8 cellular contexts compared by ENCODE assay signal in the genomic region with DNA sequence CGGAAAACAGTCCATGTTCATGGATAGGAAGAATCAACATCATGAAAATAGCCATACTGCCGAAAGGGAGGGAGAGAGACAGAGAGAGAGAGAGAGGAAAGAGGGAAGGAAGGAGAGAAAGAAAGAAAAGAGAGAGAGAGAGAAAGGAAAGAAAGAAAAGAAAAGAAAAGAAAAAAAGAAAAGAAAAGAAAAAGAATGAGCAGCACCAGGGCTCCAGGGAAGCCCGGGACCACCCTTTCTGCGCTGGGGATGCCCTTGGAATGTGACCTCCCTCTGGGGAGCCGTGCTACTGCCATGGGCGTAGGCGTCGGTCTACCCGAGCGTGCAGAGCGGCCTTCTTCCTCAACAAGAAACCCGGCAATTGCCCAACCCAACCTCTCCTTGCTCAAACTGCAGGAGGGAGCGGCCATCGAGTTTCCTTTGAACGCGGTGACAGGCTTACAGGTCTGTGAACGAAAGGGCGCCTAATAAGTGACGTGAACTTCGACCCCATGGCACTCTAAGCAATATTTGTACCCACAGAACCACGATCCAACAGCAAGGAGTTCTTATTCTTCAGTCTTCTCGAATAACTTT. TPM values are rescaled to one million over a fixed set of nuclear protein-coding genes. Genes with fewer than 3 reads are reported as not detected.
DNase-seq lines count a peak whose midpoint lies in the region; ATAC-seq lines count a peak whose summit lies in the region.

No MANE protein-coding gene starts in this region.

- WGBS in esophagus, 2 donors: 6 to 9% methylated on average over 22 of the region's 22 CpGs

- peak overlapping the region; percentile 23 to 63 for H3K27ac ChIP-seq in esophagus (ENCODE audit: low read depth in 2 of 2, low read length in 1 of 2)

- peak overlapping the region; percentile 51 for H3K27ac Mint-ChIP-seq in activated CD4-positive, alpha-beta T cell treated with anti-CD3 and anti-CD28 coated beads, Interleukin-2, amount 10 ng/mL, durations not matched to agents 7 days and 5 days

- H3K27me3 Mint-ChIP-seq in activated CD4-positive, alpha-beta T cell treated with anti-CD3 and anti-CD28 coated beads, Interleukin-2, amount 10 ng/mL, durations not matched to agents 7 days and 5 days: peaks cover 55% of the 10 kb centered on the region

- peaks cover 50% of the 10 kb centered on the region for H3K4me1 Mint-ChIP-seq in activated CD4-positive, alpha-beta T cell treated with anti-CD3 and anti-CD28 coated beads, Interleukin-2, amount 10 ng/mL, durations not matched to agents 7 days and 5 days

- CTCF ChIA-PET in activated CD4-positive, alpha-beta T cell treated with anti-CD3 and anti-CD28 coated beads, Interleukin-2, amount 10 ng/mL, durations not matched to agents 7 days and 5 days (lab: Charles Lee): no interaction called here

- no peak for DNase-seq in Jurkat, Clone E6-1 (ENCODE audit: low read depth, low spot score)
- peak; percentile 52 for DNase-seq in activated CD4-positive, alpha-beta T cell treated with anti-CD3 and anti-CD28 coated beads, Interleukin-2, amount 10 ng/mL, durations not matched to agents 7 days and 5 days
- DNase-seq in myocyte (ENCODE audit: low read depth) (peak; percentile 38), hippocampal formation (lab: John Stamatoyannopoulos, UW) (no peak), NCI-H187 (lab: John Stamatoyannopoulos, UW) (no peak), NCI-H510A treated with DMSO at 0.1 percent for 48 hours (lab: John Stamatoyannopoulos, UW) (no peak)

- H3K4me3 ChIP-seq in Jurkat, Clone E6-1 (ENCODE audit: low read length): peak overlapping the region; percentile 2; the same call in 1 of the 2 replicates
- H3K4me3 ChIP-seq in esophagus (ENCODE audit: low read depth in 1 of 2, low read length in 2 of 2): peak overlapping the region; percentile 4 to 45

- no peaks in the 10 kb centered on the region for H3K9me3 ChIP-seq in esophagus (ENCODE audit: control insufficient read depth in 2 of 2, insufficient read depth in 1 of 2, low read depth in 1 of 2, low read length in 1 of 2)

- H3K36me3 ChIP-seq in esophagus (ENCODE audit: control insufficient read depth in 2 of 2, insufficient read depth in 2 of 2, low read length in 1 of 2): no peaks in the 10 kb centered on the region

- POLR2A ChIA-PET in activated CD4-positive, alpha-beta T cell treated with anti-CD3 and anti-CD28 coated beads, Interleukin-2, amount 10 ng/mL, durations not matched to agents 7 days and 5 days (lab: Charles Lee): no interaction called here

- H3K4me3 Mint-ChIP-seq in activated CD4-positive, alpha-beta T cell treated with anti-CD3 and anti-CD28 coated beads, Interleukin-2, amount 10 ng/mL, durations not matched to agents 7 days and 5 days: peak overlapping the region; percentile 46

- ATAC-seq in GM18868 (IDR thresholded peaks at IDR 0.05; ENCODE audit: unreplicated experiment): peak; percentile 33

- peaks cover 3% of the 10 kb centered on the region for H3K36me3 Mint-ChIP-seq in activated CD4-positive, alpha-beta T cell treated with anti-CD3 and anti-CD28 coated beads, Interleukin-2, amount 10 ng/mL, durations not matched to agents 7 days and 5 days (ENCODE audit: low read depth)

- H3K27me3 ChIP-seq in esophagus (ENCODE audit: control insufficient read depth in 1 of 2, insufficient read depth in 2 of 2, low read length in 2 of 2): no peaks in the 10 kb centered on the region

- peaks cover 0 to 2% of the 10 kb centered on the region in 2 donors for H3K4me1 ChIP-seq in esophagus (ENCODE audit: control insufficient read depth in 2 of 2, insufficient read depth in 2 of 2, low read length in 1 of 2)

- H3K9me3 Mint-ChIP-seq in activated CD4-positive, alpha-beta T cell treated with anti-CD3 and anti-CD28 coated beads, Interleukin-2, amount 10 ng/mL, durations not matched to agents 7 days and 5 days: no peaks in the 10 kb centered on the region

RNA-seq across cellular contexts. Expression of a gene that starts 16.9 kb away (rescaled TPM):
- not detected for polyA plus RNA-seq in Jurkat, Clone E6-1 (2012; ENCODE audit: insufficient read depth, insufficient read length)
- total RNA-seq in activated CD4-positive, alpha-beta T cell treated with anti-CD3 and anti-CD28 coated beads, Interleukin-2, amount 10 ng/mL, durations not matched to agents 7 days and 5 days: not detected
- polyA plus RNA-seq in esophagus: not detected
- total RNA-seq in myocyte: not detected in 2 replicates
- polyA plus RNA-seq in myocyte (2012): not detected

RNA-seq across cellular contexts. Expression of a gene that starts 33.4 kb away (rescaled TPM):
- not detected for polyA plus RNA-seq in Jurkat, Clone E6-1 (2012; ENCODE audit: insufficient read depth, insufficient read length)
- total RNA-seq in activated CD4-positive, alpha-beta T cell treated with anti-CD3 and anti-CD28 coated beads, Interleukin-2, amount 10 ng/mL, durations not matched to agents 7 days and 5 days: not detected
- not detected for polyA plus RNA-seq in esophagus
- total RNA-seq in myocyte: not detected in 2 replicates
- not detected for polyA plus RNA-seq in myocyte (2012)

RNA-seq across cellular contexts. Expression of a gene that starts 36.8 kb away (rescaled TPM):
- polyA plus RNA-seq in Jurkat, Clone E6-1 (2012; ENCODE audit: insufficient read depth, insufficient read length): not detected
- total RNA-seq in activated CD4-positive, alpha-beta T cell treated with anti-CD3 and anti-CD28 coated beads, Interleukin-2, amount 10 ng/mL, durations not matched to agents 7 days and 5 days: not detected
- not detected for polyA plus RNA-seq in esophagus
- not detected in 2 replicates for total RNA-seq in myocyte
- polyA plus RNA-seq in myocyte (2012): not detected

RNA-seq across cellular contexts. Expression of a gene that starts 59.8 kb away (rescaled TPM):
- 5.3 TPM for polyA plus RNA-seq in Jurkat, Clone E6-1 (2012; ENCODE audit: insufficient read depth, insufficient read length)
- total RNA-seq in activated CD4-positive, alpha-beta T cell treated with anti-CD3 and anti-CD28 coated beads, Interleukin-2, amount 10 ng/mL, durations not matched to agents 7 days and 5 days: 1 to 10 TPM in 1 of 2 experiments, under 1 TPM in 1; 0.92 to 1.4 TPM
- 10 to 100 TPM in 1 of 2 donors, 1 to 10 TPM in 1; 4.4 to 18.6 TPM for polyA plus RNA-seq in esophagus
- 4.7 and 7.2 TPM in 2 replicates for total RNA-seq in myocyte
- polyA plus RNA-seq in myocyte (2012): 16.3 TPM

Comparison
In these comparisons a context has a peak if more than half of its experiments do, and no peak if none do; other contexts are left out.
1. DNase-seq: peak in activated CD4-positive, alpha-beta T cell treated with anti-CD3 and anti-CD28 coated beads, Interleukin-2, amount 10 ng/mL, durations not matched to agents 7 days and 5 days (single experiment) and myocyte (single experiment); none in Jurkat, Clone E6-1 (single experiment), hippocampal formation (0 of 2), NCI-H187 (0 of 2) and NCI-H510A treated with DMSO at 0.1 percent for 48 hours (single experiment).